Comparison of ENCODE assay signal across 29 cellular contexts in genomic region chr12:5138256-5138655, GRCh38.
"Had no signal": no experiment of that assay in that cellular context is flagged by ENCODE, and none has a peak within 500 bp of the region (broad histone marks: within the 10 kb centered on the region; RNA-seq: fewer than 3 reads in every experiment).

No MANE protein-coding gene starts in this region.

- H3K27ac ChIP-seq: hepatocyte, left lung, neutrophil, ovary, prostate gland, right atrium auricular region, stomach, suprapubic skin, vagina had no signal

- DNase-seq: activated CD4-positive, alpha-beta memory T cell treated with anti-CD3 and anti-CD28 coated beads for 36 hours; activated CD4-positive, alpha-beta T cell treated with anti-CD3 and anti-CD28 coated beads for 48 hours; activated CD4-positive, CD25-positive, alpha-beta regulatory T cell; activated effector memory CD4-positive, alpha-beta T cell treated with anti-CD3 and anti-CD28 coated beads, Interleukin-2, amount 50 U/mL, for 16 hours; activated naive CD4-positive, alpha-beta T cell treated with anti-CD3 and anti-CD28 coated beads, Interleukin-2, amount 50 U/mL, for 16 hours; activated naive CD8-positive, alpha-beta T cell treated with anti-CD3 and anti-CD28 coated beads, Interleukin-2, amount 50 U/mL, for 24 hours; activated T-cell treated with anti-CD3 and anti-CD28 coated beads, Interleukin-2, amount 50 U/mL, for 72 hours; caudate nucleus; effector memory CD4-positive, alpha-beta T cell; foreskin melanocyte; kidney glomerular epithelial cell; left lung; natural killer cell; ovary; stomach; T1000; trophoblast cell had no signal

- H3K4me1 ChIP-seq: left lung, prostate gland, right atrium auricular region, stomach, vagina had no signal

- H3K9me3 ChIP-seq: neutrophil, ovary, prostate gland, suprapubic skin, vagina had no signal

- H3K27ac Mint-ChIP-seq: activated CD4-positive, alpha-beta memory T cell treated with anti-CD3 and anti-CD28 coated beads for 36 hours; activated naive CD8-positive, alpha-beta T cell treated with anti-CD3 and anti-CD28 coated beads, Interleukin-2, amount 50 U/mL, for 24 hours; activated T-cell treated with anti-CD3 and anti-CD28 coated beads, Interleukin-2, amount 50 U/mL, for 72 hours; mesothelial cell of epicardium; natural killer cell; stimulated activated effector memory CD8-positive, alpha-beta T cell treated with anti-CD3 and anti-CD28 coated beads, Interleukin-12 subunit alpha, Interleukin-12 subunit beta, amount 100 ng/mL, for 72 hours; T-helper 1 cell treated with Interleukin-12 subunit alpha and Interleukin-12 subunit beta and Interleukin-4 antibody, amounts not matched to agents 30 μg/mL and 1 μg/mL, for 36 hours had no signal

- H3K4me3 ChIP-seq: hepatocyte, left lung, lung, ovary, prostate gland, right atrium auricular region, stomach, suprapubic skin, vagina had no signal

- H2AFZ ChIP-seq: hepatocyte had no signal

- H3K4me2 ChIP-seq: hepatocyte had no signal

- H3K36me3 Mint-ChIP-seq: activated CD4-positive, alpha-beta memory T cell treated with anti-CD3 and anti-CD28 coated beads for 36 hours; natural killer cell; stimulated activated effector memory CD8-positive, alpha-beta T cell treated with anti-CD3 and anti-CD28 coated beads, Interleukin-12 subunit alpha, Interleukin-12 subunit beta, amount 100 ng/mL, for 72 hours had no signal

- H3K9me3 Mint-ChIP-seq: activated CD4-positive, alpha-beta memory T cell treated with anti-CD3 and anti-CD28 coated beads for 36 hours; natural killer cell; stimulated activated effector memory CD8-positive, alpha-beta T cell treated with anti-CD3 and anti-CD28 coated beads, Interleukin-12 subunit alpha, Interleukin-12 subunit beta, amount 100 ng/mL, for 72 hours had no signal

- H3K79me2 ChIP-seq: hepatocyte had no signal

- H3K4me1 Mint-ChIP-seq: activated naive CD8-positive, alpha-beta T cell treated with anti-CD3 and anti-CD28 coated beads, Interleukin-2, amount 50 U/mL, for 24 hours; natural killer cell; stimulated activated effector memory CD8-positive, alpha-beta T cell treated with anti-CD3 and anti-CD28 coated beads, Interleukin-12 subunit alpha, Interleukin-12 subunit beta, amount 100 ng/mL, for 72 hours had no signal

- H3K36me3 ChIP-seq: brain microvascular endothelial cell, left lung, neutrophil, ovary, prostate gland, right atrium auricular region, stomach, suprapubic skin, vagina had no signal

- ATAC-seq: activated naive CD8-positive, alpha-beta T cell treated with anti-CD3 and anti-CD28 coated beads, Interleukin-2, amount 50 U/mL, for 24 hours; activated T-cell treated with anti-CD3 and anti-CD28 coated beads, Interleukin-2, amount 50 U/mL, for 72 hours; left lung; natural killer cell had no signal

- H3K27me3 ChIP-seq: brain microvascular endothelial cell, hepatocyte, left lung, ovary, right atrium auricular region, stomach, vagina had no signal

- FAIRE-seq: colon had no signal

- H3K4me3 Mint-ChIP-seq: activated CD4-positive, alpha-beta memory T cell treated with anti-CD3 and anti-CD28 coated beads for 36 hours; activated naive CD8-positive, alpha-beta T cell treated with anti-CD3 and anti-CD28 coated beads, Interleukin-2, amount 50 U/mL, for 24 hours; activated T-cell treated with anti-CD3 and anti-CD28 coated beads, Interleukin-2, amount 50 U/mL, for 72 hours; mesothelial cell of epicardium; natural killer cell; stimulated activated effector memory CD8-positive, alpha-beta T cell treated with anti-CD3 and anti-CD28 coated beads, Interleukin-12 subunit alpha, Interleukin-12 subunit beta, amount 100 ng/mL, for 72 hours; T-helper 1 cell treated with Interleukin-12 subunit alpha and Interleukin-12 subunit beta and Interleukin-4 antibody, amounts not matched to agents 30 μg/mL and 1 μg/mL, for 36 hours had no signal
